13 cellular contexts compared by ENCODE assay signal in genomic region chr1:199550384-199551067, GRCh38.
DNase-seq lines count a peak whose midpoint lies in the region; ATAC-seq and TF ChIP-seq lines count a peak whose summit lies in the region.
"Had no signal": no experiment of that assay in that cellular context is flagged by ENCODE, and none has a peak within 500 bp of the region (broad histone marks: within the 10 kb centered on the region; RNA-seq: fewer than 3 reads in every experiment).

No MANE protein-coding gene starts in this region.

- H3K4me3 ChIP-seq in OCI-LY1 (ENCODE audit: low read depth, low read length, poor library complexity, severe bottlenecking), result no peak overlapping the region
- H3K4me3 ChIP-seq: lung had no signal

- no peaks in the 10 kb centered on the region for H3F3A ChIP-seq in OCI-LY1 (ENCODE audit: insufficient read depth, low read length)

- no peaks in the 10 kb centered on the region for H3K4me1 ChIP-seq in OCI-LY1 (ENCODE audit: insufficient read depth, low read length, severe bottlenecking)

- H4K20me1 ChIP-seq in OCI-LY1 (ENCODE audit: insufficient read depth, low read length), result no peaks in the 10 kb centered on the region

- no peaks in the 10 kb centered on the region for H3K36me3 ChIP-seq in OCI-LY1 (ENCODE audit: insufficient read depth, low read length)

- no peak for ATAC-seq in HG03442 (IDR thresholded peaks at IDR 0.05; ENCODE audit: unreplicated experiment)
- ATAC-seq: esophagus mucosa had no signal

- H3K79me2 ChIP-seq in OCI-LY1 (ENCODE audit: insufficient read depth, low read length), result no peaks in the 10 kb centered on the region

- DNase-seq in H4 (ENCODE audit: low spot score), result peak; percentile 15
- peak; percentile 21 for DNase-seq in dermis blood vessel endothelial cell
- DNase-seq in pons (ENCODE audit: low spot score), result peak; percentile 12
- DNase-seq in NCI-H345 (lab: John Stamatoyannopoulos, UW), result no peak
- DNase-seq in NCI-H2081 (lab: John Stamatoyannopoulos, UW), result no peak
- no peak for DNase-seq in COLO668 (lab: John Stamatoyannopoulos, UW; ENCODE audit: unreplicated experiment)
- DNase-seq: amygdala, NCI-H2171 treated with DMSO at 0.1 percent for 48 hours, small intestine had no signal

- no peak overlapping the region for H3K4me2 ChIP-seq in OCI-LY1 (ENCODE audit: low read length)

- no peak overlapping the region for H3K27ac ChIP-seq in OCI-LY1 (ENCODE audit: low read depth, low read length, poor library complexity, severe bottlenecking)

- H2AFZ ChIP-seq in OCI-LY1 (ENCODE audit: low read length), result no peak overlapping the region

- TF ChIP-seq CTCF in OCI-LY1 (IDR thresholded peaks at IDR 0.05; ENCODE audit: low read length), result peak; percentile 41

- no peak overlapping the region for H3K9ac ChIP-seq in OCI-LY1 (ENCODE audit: low read length)

- no peaks in the 10 kb centered on the region for H3K9me3 ChIP-seq in OCI-LY1 (ENCODE audit: low read length)

- no peaks in the 10 kb centered on the region for H3K9me2 ChIP-seq in OCI-LY1 (ENCODE audit: low read depth, low read length)

- H3K27me3 ChIP-seq in OCI-LY1 (ENCODE audit: insufficient read depth, low read length), result no peaks in the 10 kb centered on the region

Comparison
In these comparisons a context has a peak if more than half of its experiments do, and no peak if none do; other contexts are left out.
1. DNase-seq: peak in H4 (single experiment), dermis blood vessel endothelial cell (single experiment) and pons (single experiment); none in NCI-H345 (single experiment), NCI-H2081 (0 of 2) and COLO668 (single experiment).